21 cellular contexts compared by ENCODE assay signal in the genomic region with DNA sequence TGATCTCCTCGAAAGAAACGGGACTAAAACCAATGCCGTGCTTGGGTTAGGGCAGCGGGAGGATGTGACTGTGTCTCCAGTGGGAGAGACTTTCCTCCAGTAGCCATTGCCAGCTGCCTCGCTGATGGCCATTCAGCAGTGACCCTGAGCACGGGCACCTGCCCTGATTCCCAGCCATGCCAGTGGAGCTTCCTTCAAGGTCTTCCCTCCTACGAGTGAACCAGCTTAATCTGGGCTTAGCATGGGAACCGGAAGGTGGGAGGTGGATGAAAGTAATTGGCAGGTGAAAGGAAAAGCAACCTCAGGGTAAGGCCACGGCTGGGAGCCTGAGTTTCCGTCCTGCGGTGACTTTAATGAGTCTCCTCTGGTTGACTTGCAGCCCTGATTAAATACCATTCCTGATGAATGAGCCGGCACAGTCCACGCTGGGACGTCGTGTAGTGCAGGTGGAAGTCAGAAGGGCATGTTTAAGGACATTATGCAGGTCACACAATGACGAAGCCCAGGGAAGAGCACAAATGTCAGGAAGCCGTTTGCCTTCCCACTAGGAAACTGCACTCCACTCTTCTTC.
"Had no signal": no experiment of that assay in that cellular context is flagged by ENCODE, and none has a peak within 500 bp of the region (broad histone marks: within the 10 kb centered on the region; RNA-seq: fewer than 3 reads in every experiment).

No MANE protein-coding gene starts in this region.

- H3K9me3 ChIP-seq: right atrium auricular region, suprapubic skin, tibial artery had no signal

- H3K36me3 ChIP-seq: right atrium auricular region, suprapubic skin, tibial artery had no signal

- H3K4me3 ChIP-seq: right atrium auricular region, suprapubic skin, tibial artery had no signal

- DNase-seq: activated CD4-positive, alpha-beta T cell treated with anti-CD3 and anti-CD28 coated beads for 4 hours; activated CD4-positive, alpha-beta T cell treated with anti-CD3 and anti-CD28 coated beads, Interleukin-2, amount 50 U/mL, for 4 hours; activated CD8-positive, alpha-beta memory T cell treated with anti-CD3 and anti-CD28 coated beads for 24 hours; activated effector memory CD4-positive, alpha-beta T cell treated with anti-CD3 and anti-CD28 coated beads, Interleukin-2, amount 50 U/mL, for 16 hours; activated naive CD4-positive, alpha-beta T cell treated with anti-CD3 and anti-CD28 coated beads for 36 hours; activated naive CD8-positive, alpha-beta T cell treated with anti-CD3 and anti-CD28 coated beads, Interleukin-2, amount 10 ng/mL, durations not matched to agents 7 days and 5 days; activated T-cell treated with anti-CD3 and anti-CD28 coated beads, Interleukin-2, amount 50 U/mL, for 1 hour; central memory CD4-positive, alpha-beta T cell; dermis blood vessel endothelial cell; effector CD4-positive, alpha-beta T cell; left ventricle myocardium superior; mammary epithelial cell; naive B cell; occipital lobe; stimulated activated CD4-positive, alpha-beta T cell treated with anti-CD3 and anti-CD28 coated beads, Interleukin-15, amount 100 ng/mL, for 24 hours; stimulated activated naive CD4-positive, alpha-beta T cell; T-helper 1 cell; tibial artery had no signal

- H3K27ac ChIP-seq: epithelial cell of prostate, right atrium auricular region, suprapubic skin, tibial artery had no signal

- H3K27me3 ChIP-seq: right atrium auricular region, suprapubic skin, tibial artery had no signal

- H3K4me1 ChIP-seq: right atrium auricular region, suprapubic skin, tibial artery had no signal

- ATAC-seq: left ventricle myocardium superior had no signal
